13 cellular contexts compared by ENCODE assay signal in genomic region chr7:54904130-54904529, GRCh38.
DNase-seq lines count a peak whose midpoint lies in the region; ATAC-seq, FAIRE-seq and TF ChIP-seq lines count a peak whose summit lies in the region.
"Had no signal": no experiment of that assay in that cellular context is flagged by ENCODE, and none has a peak within 500 bp of the region (broad histone marks: within the 10 kb centered on the region; RNA-seq: fewer than 3 reads in every experiment).

No MANE protein-coding gene starts in this region.

- no peak overlapping the region for H3K4me3 ChIP-seq in AG04450 (ENCODE audit: low read depth, low read length)
- no peak overlapping the region for H3K4me3 ChIP-seq in fibroblast of mammary gland (ENCODE audit: control insufficient read depth, low read depth, low read length)
- H3K4me3 ChIP-seq: skin epidermis had no signal

- H3K9me3 Mint-ChIP-seq in Calu3 (ENCODE audit: low read depth, unreplicated experiment) = no peaks in the 10 kb centered on the region

- H3K4me3 Mint-ChIP-seq in Calu3 (ENCODE audit: low read depth, unreplicated experiment) = no peak overlapping the region
- H3K4me3 Mint-ChIP-seq: activated CD8-positive, alpha-beta T cell treated with anti-CD3 and anti-CD28 coated beads, Interleukin-2, amount 10 ng/mL, durations not matched to agents 7 days and 5 days had no signal

- POLR2A ChIA-PET in AG04450 (lab: Yijun Ruan, JAX) = no interaction called here

- intact Hi-C loops in Calu3 (cut with micrococcal nuclease; ENCODE audit: unreplicated experiment) = no loop called here

- no TSS peak for BruUV-seq in Calu3 (replicated peaks; lab: Mats Ljungman, UMichigan)

- DNase-seq in AG04450 (ENCODE audit: low read depth, low spot score) (peak; percentile 74), RCC 7860 (ENCODE audit: low spot score) (peak; percentile 58), fibroblast of mammary gland (ENCODE audit: low read depth) (peak; percentile 100), non-pigmented ciliary epithelial cell (ENCODE audit: low read depth) (peak; percentile 81), Calu3 (no peak), COR-L47 (lab: John Stamatoyannopoulos, UW) (no peak), GM19238 (ENCODE audit: insufficient read length, low spot score) (no peak)
- DNase-seq: activated CD8-positive, alpha-beta T cell treated with anti-CD3 and anti-CD28 coated beads, Interleukin-2, amount 10 ng/mL, durations not matched to agents 7 days and 5 days; activated naive CD4-positive, alpha-beta T cell; NCI-H2171 had no signal

- H3K27me3 Mint-ChIP-seq in Calu3 (ENCODE audit: unreplicated experiment) = no peaks in the 10 kb centered on the region

- no peaks in the 10 kb centered on the region for H3K9me3 ChIP-seq in AG04450 (ENCODE audit: control insufficient read depth, insufficient read depth, low read length)

- no peaks in the 10 kb centered on the region for H3K27me3 ChIP-seq in AG04450 (ENCODE audit: control insufficient read depth, insufficient read depth, low read length)

- H3K4me1 Mint-ChIP-seq in Calu3 (ENCODE audit: low read depth, unreplicated experiment) = peaks cover 14% of the 10 kb centered on the region

- no peak overlapping the region for H3K27ac Mint-ChIP-seq in Calu3 (ENCODE audit: unreplicated experiment)
- H3K27ac Mint-ChIP-seq: activated CD8-positive, alpha-beta T cell treated with anti-CD3 and anti-CD28 coated beads, Interleukin-2, amount 10 ng/mL, durations not matched to agents 7 days and 5 days had no signal

- H3K36me3 Mint-ChIP-seq in Calu3 (ENCODE audit: insufficient read depth, unreplicated experiment) = no peaks in the 10 kb centered on the region

- CTCF ChIA-PET in AG04450 (lab: Charles Lee) (interaction anchor here (2.6 kb wide), 1 partner anchor 351 kb away, joined by 10 read pairs; no protein-coding TSS in a partner anchor), Calu3 (lab: Charles Lee) (no interaction called here)

- H3K27ac ChIP-seq in AG04450 (ENCODE audit: low read depth, low read length) = no peak overlapping the region
- H3K27ac ChIP-seq: C4-2B had no signal

- TF ChIP-seq CTCF in AG04450 (IDR thresholded peaks at IDR 0.05; ENCODE audit: low read depth, low read length) (no peak), fibroblast of mammary gland (conservative IDR thresholded peaks at IDR 0.05; ENCODE audit: control insufficient read depth, insufficient read depth, low read depth, low read length) (no peak), Calu3 (IDR thresholded peaks at IDR 0.05; ENCODE audit: unreplicated experiment) (no peak)

- FAIRE-seq in RCC 7860 (lab: Jason Lieb, UNC) = peak; percentile 79

- ATAC-seq in HG03469 (IDR thresholded peaks at IDR 0.05; ENCODE audit: unreplicated experiment) = no peak
- ATAC-seq: activated CD8-positive, alpha-beta T cell treated with anti-CD3 and anti-CD28 coated beads, Interleukin-2, amount 10 ng/mL, durations not matched to agents 7 days and 5 days had no signal

Comparison
In these comparisons a context has a peak if more than half of its experiments do, and no peak if none do; other contexts are left out.
1. DNase-seq: peak in AG04450 (single experiment), RCC 7860 (single experiment), fibroblast of mammary gland (single experiment) and non-pigmented ciliary epithelial cell (single experiment); none in Calu3 (single experiment), COR-L47 (single experiment) and GM19238 (single experiment).